3 cellular contexts compared by ENCODE assay signal in the genomic region with DNA sequence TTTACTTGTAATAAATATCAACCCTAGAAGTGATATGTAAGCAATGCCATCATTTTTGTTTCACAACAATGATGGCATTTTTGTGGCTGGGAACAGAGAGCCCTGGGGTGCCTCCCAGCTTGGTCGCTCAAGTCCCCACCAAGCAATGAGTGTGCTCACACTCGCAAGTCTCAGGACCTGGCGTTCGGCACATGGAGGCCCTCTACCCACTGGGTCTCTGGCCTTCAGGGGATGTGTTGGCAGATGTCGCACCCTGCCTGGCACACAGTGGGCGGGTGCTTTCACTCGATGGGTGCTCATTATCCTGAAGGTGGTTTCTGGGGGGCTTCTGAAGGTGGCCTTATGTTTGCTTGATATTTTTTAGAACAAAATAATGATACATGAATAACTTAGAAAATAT.
"Had no signal": no experiment of that assay in that cellular context is flagged by ENCODE, and none has a peak within 500 bp of the region (broad histone marks: within the 10 kb centered on the region; RNA-seq: fewer than 3 reads in every experiment).

No MANE protein-coding gene starts in this region.

- DNase-seq: H9, HCEC 1CT, IMR-90 had no signal
